Comparison of ENCODE assay signal across 25 cellular contexts in the genomic region with DNA sequence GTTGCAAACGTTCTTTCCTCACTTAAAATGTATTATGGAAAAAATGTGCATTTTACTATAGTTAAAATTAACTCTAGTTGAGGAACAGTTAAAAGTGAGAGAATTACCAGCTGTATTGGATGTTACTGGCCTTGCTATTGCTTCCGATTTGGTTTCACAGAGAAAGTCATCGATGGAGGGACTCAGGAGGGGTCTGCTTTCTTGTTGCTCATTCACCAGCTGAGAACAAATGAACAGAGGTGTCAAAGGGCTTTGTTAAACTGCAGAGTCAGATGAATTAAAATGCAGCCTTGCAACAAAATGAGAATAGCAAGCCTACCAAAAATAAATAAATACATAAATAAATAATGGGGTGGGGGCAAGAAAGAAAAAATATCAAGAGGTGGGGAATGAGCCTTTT.
"Had no signal": no experiment of that assay in that cellular context is flagged by ENCODE, and none has a peak within 500 bp of the region (broad histone marks: within the 10 kb centered on the region; RNA-seq: fewer than 3 reads in every experiment).

No MANE protein-coding gene starts in this region.

- H3K4me3 ChIP-seq: colonic mucosa, coronary artery, dorsolateral prefrontal cortex, esophagus muscularis mucosa, esophagus squamous epithelium, gastrocnemius medialis, gastroesophageal sphincter, heart left ventricle, heart right ventricle had no signal

- DNase-seq: colonic mucosa; cortex of kidney; dermis blood vessel endothelial cell; dorsolateral prefrontal cortex; effector CD4-positive, alpha-beta T cell; effector CD8-positive, alpha-beta T cell; effector memory CD4-positive, alpha-beta T cell; effector memory CD8-positive, alpha-beta T cell; endodermal cell; erythroblast; esophagus squamous epithelium; foreskin fibroblast; foreskin keratinocyte; foreskin melanocyte; gastrocnemius medialis; glutamatergic neuron; head of caudate nucleus; heart left ventricle; heart right ventricle had no signal

- H3K4me3 Mint-ChIP-seq: dendritic cell treated with granulocyte-macrophage colony-stimulating factor and Interleukin-4, amounts not matched to agents 40 ng/mL and 50 ng/mL, for 4 days; effector memory CD8-positive, alpha-beta T cell; endodermal cell had no signal

- H3K36me3 ChIP-seq: colonic mucosa, esophagus muscularis mucosa, esophagus squamous epithelium, gastrocnemius medialis, gastroesophageal sphincter, heart left ventricle, heart right ventricle had no signal

- H3K27me3 ChIP-seq: colonic mucosa, dorsolateral prefrontal cortex, esophagus muscularis mucosa, esophagus squamous epithelium, foreskin keratinocyte, gastrocnemius medialis, gastroesophageal sphincter had no signal

- H3K4me1 ChIP-seq: colonic mucosa, esophagus muscularis mucosa, esophagus squamous epithelium, foreskin keratinocyte, gastrocnemius medialis, gastroesophageal sphincter had no signal

- H3K9me3 Mint-ChIP-seq: dendritic cell treated with granulocyte-macrophage colony-stimulating factor and Interleukin-4, amounts not matched to agents 40 ng/mL and 50 ng/mL, for 4 days; effector memory CD8-positive, alpha-beta T cell; endodermal cell had no signal

- H3K9me3 ChIP-seq: colonic mucosa, esophagus muscularis mucosa, esophagus squamous epithelium, gastrocnemius medialis, gastroesophageal sphincter, heart left ventricle, heart right ventricle had no signal

- H3K27ac Mint-ChIP-seq: dendritic cell treated with granulocyte-macrophage colony-stimulating factor and Interleukin-4, amounts not matched to agents 40 ng/mL and 50 ng/mL, for 4 days; effector memory CD8-positive, alpha-beta T cell; endodermal cell had no signal

- H3K27ac ChIP-seq: colonic mucosa, coronary artery, epithelial cell of prostate, esophagus muscularis mucosa, esophagus squamous epithelium, foreskin keratinocyte, gastrocnemius medialis, gastroesophageal sphincter, heart left ventricle, heart right ventricle had no signal

- ATAC-seq: effector memory CD8-positive, alpha-beta T cell; esophagus mucosa; foreskin keratinocyte; gastrocnemius medialis; gastroesophageal sphincter; heart left ventricle; heart right ventricle had no signal

- H3K27me3 Mint-ChIP-seq: dendritic cell treated with granulocyte-macrophage colony-stimulating factor and Interleukin-4, amounts not matched to agents 40 ng/mL and 50 ng/mL, for 4 days had no signal
